In genomic region chr16:69924041-69924775, GRCh38 we compare ENCODE assay signal across 18 cellular contexts. TPM values are rescaled to one million over a fixed set of nuclear protein-coding genes. Genes with fewer than 3 reads are reported as not detected.
DNase-seq lines count a peak whose midpoint lies in the region; ATAC-seq and TF ChIP-seq lines count a peak whose summit lies in the region.
"Had no signal": no experiment of that assay in that cellular context is flagged by ENCODE, and none has a peak within 500 bp of the region (broad histone marks: within the 10 kb centered on the region; RNA-seq: fewer than 3 reads in every experiment).

No MANE protein-coding gene starts in this region.

- H3K4me2 ChIP-seq in mesenchymal stem cell (ENCODE audit: low read length, poor library complexity, severe bottlenecking) = no peak overlapping the region

- no peak overlapping the region for H2BK5ac ChIP-seq in mesenchymal stem cell (ENCODE audit: low read depth, low read length, poor library complexity, severe bottlenecking)

- peaks cover 3% of the 10 kb centered on the region for H3K36me3 Mint-ChIP-seq in chondrocyte (ENCODE audit: low read depth)

- no peak overlapping the region for H2BK15ac ChIP-seq in mesenchymal stem cell (ENCODE audit: low read depth, poor library complexity, severe bottlenecking)

- H3K79me1 ChIP-seq in mesenchymal stem cell (replicated peaks; ENCODE audit: low read length, poor library complexity, severe bottlenecking) = peaks cover 22% of the 10 kb centered on the region

- TF ChIP-seq CTCF in chondrocyte (IDR thresholded peaks at IDR 0.05) = no peak
- TF ChIP-seq CTCF in thoracic aorta (IDR thresholded peaks at IDR 0.05) = no peak

- peaks cover 28% of the 10 kb centered on the region for H3K4me1 ChIP-seq in mesenchymal stem cell (ENCODE audit: control insufficient read depth, insufficient read depth, low read depth, low read length)
- peaks cover 26 to 68% of the 10 kb centered on the region in 2 donors for H3K4me1 ChIP-seq in thoracic aorta (ENCODE audit: control insufficient read depth in 1 of 2, low read depth in 2 of 2)
- H3K4me1 ChIP-seq: prostate gland had no signal

- H3K4me1 Mint-ChIP-seq in chondrocyte (ENCODE audit: low read depth) = peaks cover 77% of the 10 kb centered on the region
- H3K4me1 Mint-ChIP-seq: B cell had no signal

- peak overlapping the region; percentile 79 for H3K4me3 Mint-ChIP-seq in chondrocyte (ENCODE audit: unreplicated experiment)
- H3K4me3 Mint-ChIP-seq: B cell, brain, T-helper 17 cell had no signal

- ATAC-seq in thoracic aorta (ENCODE audit: insufficient number of reproducible peaks, low FRiP score, low read depth) = no peak
- no peak for ATAC-seq in GM21529 (IDR thresholded peaks at IDR 0.05; ENCODE audit: unreplicated experiment)
- ATAC-seq: T-helper 17 cell had no signal

- no peaks in the 10 kb centered on the region for H3K27me3 ChIP-seq in H7 (ENCODE audit: control insufficient read depth, insufficient read depth, low read length)
- no peaks in the 10 kb centered on the region for H3K27me3 ChIP-seq in mesenchymal stem cell (ENCODE audit: control insufficient read depth in 1 of 2, insufficient read depth in 1 of 2, low read length in 2 of 2)
- H3K27me3 ChIP-seq in thoracic aorta (replicated peaks; ENCODE audit: insufficient read depth) = no peaks in the 10 kb centered on the region

- H3K4me3 ChIP-seq in H7 (ENCODE audit: insufficient read depth, low read depth, low read length) (no peak overlapping the region), mesenchymal stem cell (ENCODE audit: insufficient read depth in 1 of 2, low read depth in 1 of 2, low read length in 2 of 2) (no peak overlapping the region), thoracic aorta (peak overlapping the region; percentile 78)
- H3K4me3 ChIP-seq: prostate gland had no signal

- peak overlapping the region; percentile 94 for H3K9ac ChIP-seq in mesenchymal stem cell (ENCODE audit: low read length)

- H3K36me3 ChIP-seq in H7 (replicated peaks; ENCODE audit: control insufficient read depth, insufficient read depth, low read length) (no peaks in the 10 kb centered on the region; the same call in 1 of the 2 replicates), mesenchymal stem cell (ENCODE audit: control insufficient read depth in 1 of 2, insufficient read depth in 2 of 2, low read depth in 1 of 2, low read length in 2 of 2) (peaks cover 0 to 5% of the 10 kb centered on the region in 2 experiments), thoracic aorta (peaks cover 6% of the 10 kb centered on the region)
- H3K36me3 ChIP-seq: prostate gland had no signal

- WGBS in mesenchymal stem cell = 82% methylated on average over 3 of the region's 11 CpGs

- H3K18ac ChIP-seq in mesenchymal stem cell (ENCODE audit: low read depth in 1 of 2, low read length in 2 of 2) = no peak overlapping the region

- H2BK120ac ChIP-seq in mesenchymal stem cell (ENCODE audit: low read depth, low read length) = no peak overlapping the region

- no peak overlapping the region for H4K91ac ChIP-seq in mesenchymal stem cell (ENCODE audit: low read length)

- H3K23ac ChIP-seq in mesenchymal stem cell (ENCODE audit: low read length in 2 of 2) = no peak overlapping the region

- no peaks in the 10 kb centered on the region for H3K9me3 ChIP-seq in mesenchymal stem cell (ENCODE audit: control insufficient read depth, low read length)
- H3K9me3 ChIP-seq in thoracic aorta = no peaks in the 10 kb centered on the region
- H3K9me3 ChIP-seq: prostate gland had no signal

- peak overlapping the region in 1 of 2 experiments; percentile 5 for H3K4ac ChIP-seq in mesenchymal stem cell (ENCODE audit: low read depth in 1 of 2, low read length in 2 of 2)

- H2AFZ ChIP-seq in mesenchymal stem cell (ENCODE audit: low read depth, low read length) = no peak overlapping the region

- peak; percentile 56 for DNase-seq in H7
- DNase-seq in chondrocyte (ENCODE audit: low spot score) = no peak
- DNase-seq in mesenchymal stem cell = no peak
- no peak for DNase-seq in thoracic aorta (ENCODE audit: low spot score)
- DNase-seq in COLO668 (lab: John Stamatoyannopoulos, UW; ENCODE audit: unreplicated experiment) = no peak
- DNase-seq in NAMALWA (ENCODE audit: low spot score) = no peak
- DNase-seq in SHP77 (lab: John Stamatoyannopoulos, UW) = no peak
- DNase-seq: activated CD4-positive, CD25-positive, alpha-beta regulatory T cell; activated effector memory CD4-positive, alpha-beta T cell treated with anti-CD3 and anti-CD28 coated beads, Interleukin-2, amount 50 U/mL, for 16 hours; DMS53; effector CD8-positive, alpha-beta T cell; NCI-H1930; NCI-H748 treated with DMSO at 0.1 percent for 48 hours; T-helper 17 cell had no signal

- no peaks in the 10 kb centered on the region for H3K27me3 Mint-ChIP-seq in chondrocyte (ENCODE audit: low read depth)
- H3K27me3 Mint-ChIP-seq: B cell, brain, T-helper 17 cell had no signal

- peak overlapping the region; percentile 19 for H3K27ac ChIP-seq in mesenchymal stem cell (ENCODE audit: low read length, poor library complexity, severe bottlenecking)
- H3K27ac ChIP-seq in thoracic aorta = peak overlapping the region; percentile 96

- H3K9me3 Mint-ChIP-seq in chondrocyte (ENCODE audit: low read depth) = no peaks in the 10 kb centered on the region

- H3K14ac ChIP-seq in mesenchymal stem cell (ENCODE audit: low read length in 2 of 2) = no peak overlapping the region

- no peak overlapping the region for H2BK12ac ChIP-seq in mesenchymal stem cell (ENCODE audit: low read length in 2 of 2)

- H2AK5ac ChIP-seq in mesenchymal stem cell (ENCODE audit: low read length, severe bottlenecking) = peak overlapping the region; percentile 86

- H3K27ac Mint-ChIP-seq in chondrocyte (ENCODE audit: unreplicated experiment) = peak overlapping the region; percentile 97
- H3K27ac Mint-ChIP-seq: B cell, brain, T-helper 17 cell had no signal

- no peak overlapping the region for H4K8ac ChIP-seq in mesenchymal stem cell (ENCODE audit: low read length)

RNA-seq across cellular contexts. Expression of gene CLEC18A, which starts 26.9 kb away (rescaled TPM):
- total RNA-seq in H7 (2014; rRNA removed; shearing (Covaris generic)) = 0.63 TPM in 1 of 2 replicates, not detected in the other
- total RNA-seq in chondrocyte (3.5 to 4.5 TPM (median 4.3 TPM) in 3 replicates), thoracic aorta (10 to 100 TPM; 12.4 to 21.9 TPM)
- polyA plus RNA-seq in mesenchymal stem cell (2013, experiment 1 of 2) = 0.23 TPM
- polyA plus RNA-seq in mesenchymal stem cell (2013, experiment 2 of 2) = 0.18 TPM
